ENCODE assay signal across 16 cellular contexts in genomic region chr4:176443117-176443516, GRCh38.
A peak's percentile ranks its signal among the peaks of the same experiment; 100 is the strongest.
DNase-seq lines count a peak whose midpoint lies in the region; ATAC-seq and TF ChIP-seq lines count a peak whose summit lies in the region.
"Had no signal": no experiment of that assay in that cellular context is flagged by ENCODE, and none has a peak within 500 bp of the region (broad histone marks: within the 10 kb centered on the region; RNA-seq: fewer than 3 reads in every experiment).

No MANE protein-coding gene starts in this region.

- CTCF ChIA-PET in AG04450 (lab: Charles Lee), result interaction anchor here (0.6 to 0.8 kb wide), 2 partner anchors 9 kb away, joined by 3 read pairs; no protein-coding TSS in a partner anchor

- H3K4me3 Mint-ChIP-seq in effector memory CD8-positive, alpha-beta T cell, result no peak overlapping the region
- H3K4me3 Mint-ChIP-seq: activated T-cell treated with anti-CD3 and anti-CD28 coated beads, Interleukin-2, amount 50 U/mL, for 72 hours; natural killer cell treated with Interleukin-12 subunit alpha and Interleukin-12 subunit beta and Interleukin-15 and Interleukin-18, amount 100 ng/mL, for 72 hours had no signal

- H3K4me1 Mint-ChIP-seq in effector memory CD8-positive, alpha-beta T cell (ENCODE audit: low read depth in 2 of 2), result no peaks in the 10 kb centered on the region

- no peak for TF ChIP-seq CTCF in AG04450 (IDR thresholded peaks at IDR 0.05; ENCODE audit: low read depth, low read length)

- H3K27me3 ChIP-seq in AG04450 (ENCODE audit: control insufficient read depth, insufficient read depth, low read length), result no peaks in the 10 kb centered on the region
- H3K27me3 ChIP-seq: BLaER1, cardiac muscle cell, esophagus muscularis mucosa, upper lobe of right lung had no signal

- H3K27ac ChIP-seq in AG04450 (ENCODE audit: low read depth, low read length), result no peak overlapping the region
- H3K27ac ChIP-seq: BLaER1, cardiac muscle cell, esophagus muscularis mucosa, upper lobe of right lung had no signal

- DNase-seq in AG04450 (ENCODE audit: low read depth, low spot score) (peak; percentile 72), HS-5 (ENCODE audit: low read depth) (peak; percentile 74), amniotic epithelial cell (ENCODE audit: low read depth) (peak; percentile 83), hepatic stellate cell (ENCODE audit: low spot score) (peak; percentile 17), NCI-H69 (lab: John Stamatoyannopoulos, UW) (no peak), NCI-H2171 treated with DMSO at 0.1 percent for 48 hours (lab: John Stamatoyannopoulos, UW) (no peak)
- no peak for DNase-seq in effector memory CD8-positive, alpha-beta T cell
- DNase-seq: activated T-cell treated with anti-CD3 and anti-CD28 coated beads, Interleukin-2, amount 50 U/mL, for 72 hours; NCI-H1417 treated with DMSO at 0.1 percent for 48 hours; NCI-H526 treated with DMSO at 0.1 percent for 48 hours; upper lobe of right lung had no signal

- H3K9me3 Mint-ChIP-seq in effector memory CD8-positive, alpha-beta T cell, result peaks cover 0 to 6% of the 10 kb centered on the region in 2 donors
- H3K9me3 Mint-ChIP-seq: activated T-cell treated with anti-CD3 and anti-CD28 coated beads, Interleukin-2, amount 50 U/mL, for 72 hours had no signal

- no peaks in the 10 kb centered on the region for H3K27me3 Mint-ChIP-seq in effector memory CD8-positive, alpha-beta T cell
- H3K27me3 Mint-ChIP-seq: natural killer cell treated with Interleukin-12 subunit alpha and Interleukin-12 subunit beta and Interleukin-15 and Interleukin-18, amount 100 ng/mL, for 72 hours had no signal

- H3K27ac Mint-ChIP-seq in effector memory CD8-positive, alpha-beta T cell, result no peak overlapping the region
- H3K27ac Mint-ChIP-seq: activated T-cell treated with anti-CD3 and anti-CD28 coated beads, Interleukin-2, amount 50 U/mL, for 72 hours; natural killer cell treated with Interleukin-12 subunit alpha and Interleukin-12 subunit beta and Interleukin-15 and Interleukin-18, amount 100 ng/mL, for 72 hours had no signal

- H3K36me3 Mint-ChIP-seq in effector memory CD8-positive, alpha-beta T cell (ENCODE audit: insufficient read depth), result no peaks in the 10 kb centered on the region
- H3K36me3 Mint-ChIP-seq: natural killer cell treated with Interleukin-12 subunit alpha and Interleukin-12 subunit beta and Interleukin-15 and Interleukin-18, amount 100 ng/mL, for 72 hours had no signal

- no peak for ATAC-seq in HG02973 (IDR thresholded peaks at IDR 0.05; ENCODE audit: unreplicated experiment)
- ATAC-seq in effector memory CD8-positive, alpha-beta T cell (replicated peaks), result no peak
- ATAC-seq: activated T-cell treated with anti-CD3 and anti-CD28 coated beads, Interleukin-2, amount 50 U/mL, for 72 hours; natural killer cell treated with Interleukin-12 subunit alpha and Interleukin-12 subunit beta and Interleukin-15 and Interleukin-18, amount 100 ng/mL, for 72 hours; upper lobe of right lung had no signal

- H3K4me3 ChIP-seq in AG04450 (ENCODE audit: low read depth, low read length), result no peak overlapping the region
- H3K4me3 ChIP-seq: BLaER1, cardiac muscle cell, esophagus muscularis mucosa, upper lobe of right lung had no signal

- H3K9me3 ChIP-seq in AG04450 (ENCODE audit: control insufficient read depth, insufficient read depth, low read length), result no peaks in the 10 kb centered on the region
- H3K9me3 ChIP-seq: BLaER1, esophagus muscularis mucosa, upper lobe of right lung had no signal

- POLR2A ChIA-PET in AG04450 (lab: Yijun Ruan, JAX), result interaction anchor here (0.6 kb wide), 1 partner anchor 1285 kb away, joined by 3 read pairs; no protein-coding TSS in a partner anchor

Comparison
In these comparisons a context has a peak if more than half of its experiments do, and no peak if none do; other contexts are left out.
1. DNase-seq: peak in AG04450 (single experiment), HS-5 (single experiment), amniotic epithelial cell (single experiment) and hepatic stellate cell (single experiment); none in NCI-H69 (single experiment), NCI-H2171 treated with DMSO at 0.1 percent for 48 hours (single experiment) and effector memory CD8-positive, alpha-beta T cell (0 of 3).